Comparison of ENCODE assay signal across 8 cellular contexts in the genomic region with DNA sequence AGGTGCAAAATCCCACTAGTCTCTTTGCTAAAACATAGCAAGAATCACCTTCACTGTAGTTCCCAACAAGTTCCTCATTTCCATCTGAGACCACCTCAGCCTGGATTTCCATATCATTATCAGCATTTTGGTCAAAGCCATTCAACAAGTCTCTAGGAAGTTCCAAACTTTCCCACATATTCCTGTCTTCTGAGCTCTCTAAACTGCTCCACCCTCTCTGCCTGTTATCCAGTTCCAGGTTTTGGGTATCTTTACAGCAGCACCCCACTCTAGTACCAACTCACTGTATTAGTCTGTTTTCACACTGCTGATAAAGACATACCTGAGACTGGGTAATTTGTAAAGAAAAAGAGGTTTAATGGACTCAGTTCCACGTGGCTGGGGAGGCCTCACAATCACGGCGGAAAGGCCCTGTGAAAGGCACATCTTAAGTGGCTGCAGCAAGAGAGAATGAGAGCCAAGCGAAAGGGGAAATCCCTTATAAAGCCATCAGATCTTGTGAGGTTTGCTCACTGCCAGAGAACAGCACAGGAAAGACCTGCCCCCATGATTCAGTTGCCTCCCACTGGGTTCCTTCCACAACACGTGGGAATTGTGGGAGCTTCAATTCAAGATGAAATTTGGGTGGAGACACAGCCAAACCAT.
DNase-seq lines count a peak whose midpoint lies in the region; ATAC-seq, FAIRE-seq and TF ChIP-seq lines count a peak whose summit lies in the region.
"Not testable (repeated sequence)": the region's sequence is repeated elsewhere in the genome, so short reads cannot be mapped to it uniquely, and the experiment has no call there.

No MANE protein-coding gene starts in this region.

- CTCF ChIA-PET in HepG2 (lab: Yijun Ruan, JAX; ENCODE audit: low intra/inter-chr PET ratio, low total read pairs), result not testable (repeated sequence)

- H3K4me1 ChIP-seq in HepG2 (ENCODE audit: insufficient read depth, low read length), result not testable (repeated sequence)

- not testable (repeated sequence) for TF ChIP-seq EP300 in HepG2 (IDR thresholded peaks at IDR 0.05; ENCODE audit: low read depth in 2 of 2, low read length in 2 of 2); HepG2 (CRISPR knock-in tag; IDR thresholded peaks at IDR 0.05; ENCODE audit: borderline replicate concordance)

- not testable (repeated sequence) for FAIRE-seq in HepG2 (lab: Jason Lieb, UNC)

- peak overlapping the region in 2 of 3 donors; percentile 29 to 86 for H3K27ac Mint-ChIP-seq in IgD-negative memory B cell

- not testable (repeated sequence) for H3K9me3 ChIP-seq in HepG2 (ENCODE audit: low read length)

- H3K9me3 Mint-ChIP-seq in IgD-negative memory B cell, result not testable (repeated sequence)

- not testable (repeated sequence) for TF ChIP-seq CTCF in GM12865 (IDR thresholded peaks at IDR 0.05; ENCODE audit: insufficient read depth, low read depth, low read length, missing control alignments); HepG2 (CRISPR knock-in tag; IDR thresholded peaks at IDR 0.05)

- not testable (repeated sequence) for H2AFZ ChIP-seq in HepG2 (ENCODE audit: low read length)

- TF ChIP-seq POLR2A in HepG2 (IDR thresholded peaks at IDR 0.05; ENCODE audit: insufficient read depth in 1 of 2, low read depth in 2 of 2, low read length in 2 of 2), result not testable (repeated sequence)

- H3K4me3 Mint-ChIP-seq in IgD-negative memory B cell, result peak overlapping the region in 1 of 4 donors; percentile 4

- not testable (repeated sequence) for H3K4me2 ChIP-seq in HepG2 (ENCODE audit: low read depth, low read length)

- ATAC-seq in GM19467 (IDR thresholded peaks at IDR 0.05; ENCODE audit: unreplicated experiment), result peak; percentile 85
- ATAC-seq in HG02884 (IDR thresholded peaks at IDR 0.05; ENCODE audit: unreplicated experiment), result peak; percentile 88
- ATAC-seq in HepG2, result not testable (repeated sequence)

- H3K36me3 Mint-ChIP-seq in IgD-negative memory B cell, result not testable (repeated sequence)

- DNase-seq in GM12865 (ENCODE audit: low read depth) (peak; percentile 68), astrocyte of the hippocampus (ENCODE audit: low read depth, low spot score) (peak; percentile 20)
- peak; percentile 5 to 7 for DNase-seq in activated CD4-positive, alpha-beta T cell treated with anti-CD3 and anti-CD28 coated beads for 24 hours (ENCODE audit: low read depth in 2 of 2)
- DNase-seq in HepG2 (ENCODE audit: low spot score), result not testable (repeated sequence)
- peak; percentile 16 to 18 for DNase-seq in stimulated activated CD4-positive, alpha-beta T cell treated with anti-CD3 and anti-CD28 coated beads, Interleukin-2, amount 100 ng/mL, for 24 hours

- H3K9ac ChIP-seq in HepG2 (ENCODE audit: insufficient read depth, low read depth, low read length), result not testable (repeated sequence)

- POLR2A ChIA-PET in HepG2 (lab: Yijun Ruan, JAX), result not testable (repeated sequence)

- H3K79me2 ChIP-seq in HepG2 (ENCODE audit: insufficient read depth, low read length), result not testable (repeated sequence)

- intact Hi-C loops in HepG2 (cut with micrococcal nuclease; ENCODE audit: unreplicated experiment), result not testable (repeated sequence)

- not testable (repeated sequence) for H3K27me3 ChIP-seq in HepG2 (ENCODE audit: control insufficient read depth in 1 of 2, insufficient read depth in 2 of 2, low read length in 2 of 2)

- TF ChIP-seq RAD21 in HepG2 (CRISPR knock-in tag; IDR thresholded peaks at IDR 0.05), result not testable (repeated sequence)

- WGBS in HepG2 (ENCODE audit: low lambda C conversion rate), result 78% methylated on average over 5 of the region's 5 CpGs

- BruUV-seq in HepG2 (replicated peaks; lab: Mats Ljungman, UMichigan), result not testable (repeated sequence)

- H3K4me3 ChIP-seq in GM12865 (ENCODE audit: low read depth, low read length); HepG2 (replicated peaks in 1 of 3; ENCODE audit: insufficient read depth in 1 of 3, low read depth in 2 of 3, low read length in 3 of 3): not testable (repeated sequence)

- peaks cover 7 to 11% (median 7%) of the 10 kb centered on the region in 3 donors for H3K4me1 Mint-ChIP-seq in IgD-negative memory B cell

- not testable (repeated sequence) for H3K27me3 Mint-ChIP-seq in IgD-negative memory B cell

- not testable (repeated sequence) for H3K36me3 ChIP-seq in HepG2 (replicated peaks in 1 of 2; ENCODE audit: control insufficient read depth in 1 of 2, insufficient read depth in 2 of 2, low read length in 2 of 2)

- not testable (repeated sequence) for H3K27ac ChIP-seq in HepG2 (ENCODE audit: extremely low read length, insufficient read depth, low read length)

- in situ Hi-C loops in HepG2 (cut with HindIII; ENCODE audit: extremely low pct_ligation_motif_present, low pct_unique_long_range_greater_than_20kb), result not testable (repeated sequence)

- H4K20me1 ChIP-seq in HepG2 (ENCODE audit: insufficient read depth, low read length), result not testable (repeated sequence)

TF ChIP-seq in HepG2, 621 proteins besides CTCF, POLR2A, EP300 and RAD21:
- TF ChIP-seq, protein P1, sequence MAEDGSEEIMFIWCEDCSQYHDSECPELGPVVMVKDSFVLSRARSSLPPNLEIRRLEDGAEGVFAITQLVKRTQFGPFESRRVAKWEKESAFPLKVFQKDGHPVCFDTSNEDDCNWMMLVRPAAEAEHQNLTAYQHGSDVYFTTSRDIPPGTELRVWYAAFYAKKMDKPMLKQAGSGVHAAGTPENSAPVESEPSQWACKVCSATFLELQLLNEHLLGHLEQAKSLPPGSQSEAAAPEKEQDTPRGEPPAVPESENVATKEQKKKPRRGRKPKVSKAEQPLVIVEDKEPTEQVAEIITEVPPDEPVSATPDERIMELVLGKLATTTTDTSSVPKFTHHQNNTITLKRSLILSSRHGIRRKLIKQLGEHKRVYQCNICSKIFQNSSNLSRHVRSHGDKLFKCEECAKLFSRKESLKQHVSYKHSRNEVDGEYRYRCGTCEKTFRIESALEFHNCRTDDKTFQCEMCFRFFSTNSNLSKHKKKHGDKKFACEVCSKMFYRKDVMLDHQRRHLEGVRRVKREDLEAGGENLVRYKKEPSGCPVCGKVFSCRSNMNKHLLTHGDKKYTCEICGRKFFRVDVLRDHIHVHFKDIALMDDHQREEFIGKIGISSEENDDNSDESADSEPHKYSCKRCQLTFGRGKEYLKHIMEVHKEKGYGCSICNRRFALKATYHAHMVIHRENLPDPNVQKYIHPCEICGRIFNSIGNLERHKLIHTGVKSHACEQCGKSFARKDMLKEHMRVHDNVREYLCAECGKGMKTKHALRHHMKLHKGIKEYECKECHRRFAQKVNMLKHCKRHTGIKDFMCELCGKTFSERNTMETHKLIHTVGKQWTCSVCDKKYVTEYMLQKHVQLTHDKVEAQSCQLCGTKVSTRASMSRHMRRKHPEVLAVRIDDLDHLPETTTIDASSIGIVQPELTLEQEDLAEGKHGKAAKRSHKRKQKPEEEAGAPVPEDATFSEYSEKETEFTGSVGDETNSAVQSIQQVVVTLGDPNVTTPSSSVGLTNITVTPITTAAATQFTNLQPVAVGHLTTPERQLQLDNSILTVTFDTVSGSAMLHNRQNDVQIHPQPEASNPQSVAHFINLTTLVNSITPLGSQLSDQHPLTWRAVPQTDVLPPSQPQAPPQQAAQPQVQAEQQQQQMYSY (CRISPR knock-in tag; IDR thresholded peaks at IDR 0.05), result peak; percentile 67; the same call in 1 of the 2 replicates
